8 cellular contexts compared by ENCODE assay signal in genomic region chr1:156892190-156893047, GRCh38. TPM values are rescaled to one million over a fixed set of nuclear protein-coding genes. Genes with fewer than 3 reads are reported as not detected.
A peak's percentile ranks its signal among the peaks of the same experiment; 100 is the strongest.
DNase-seq lines count a peak whose midpoint lies in the region; ATAC-seq and TF ChIP-seq lines count a peak whose summit lies in the region.

No MANE protein-coding gene starts in this region.

- 5% methylated on average over 48 of the region's 48 CpGs for WGBS in prostate gland
- WGBS in upper lobe of left lung, 2 donors, result 4 to 8% methylated on average over 42 to 48 of the region's 48 CpGs

- peaks cover 83% of the 10 kb centered on the region for H3K27me3 Mint-ChIP-seq in activated naive CD8-positive, alpha-beta T cell treated with anti-CD3 and anti-CD28 coated beads for 36 hours

- H3K9me3 Mint-ChIP-seq in activated naive CD8-positive, alpha-beta T cell treated with anti-CD3 and anti-CD28 coated beads for 36 hours, result no peaks in the 10 kb centered on the region

- no peaks in the 10 kb centered on the region for H3K36me3 ChIP-seq in prostate gland
- H3K36me3 ChIP-seq in upper lobe of left lung, result no peaks in the 10 kb centered on the region

- H3K4me3 ChIP-seq in NB4 (ENCODE audit: low read depth, low read length), result no peak overlapping the region
- peak overlapping the region in 1 of 2 donors; percentile 5 for H3K4me3 ChIP-seq in prostate gland
- H3K4me3 ChIP-seq in upper lobe of left lung, result peak overlapping the region in 3 of 4 donors; percentile 21 to 70 (median 57)

- DNase-seq in AML-193 (lab: John Stamatoyannopoulos, UW) (peak; percentile 28 to 57), NB4 (ENCODE audit: low read depth) (peak; percentile 88), SW 1271 (lab: John Stamatoyannopoulos, UW) (peak; percentile 9 to 62), Right ventricle myocardium superior (peak; percentile 96), prostate gland (ENCODE audit: low spot score) (peak; percentile 75), upper lobe of left lung (peak; percentile 91 to 98)
- DNase-seq in activated naive CD8-positive, alpha-beta T cell treated with anti-CD3 and anti-CD28 coated beads for 36 hours, result peak; percentile 90

- intact Hi-C loops in Right ventricle myocardium superior (cut with DNase I), result loop anchor here (5.0 to 10.0 kb wide), 2 partner anchors 35 to 198 kb away; no protein-coding TSS in a partner anchor
- intact Hi-C loops in prostate gland (cut with DNase I), result no loop called here

- no peak overlapping the region for H3K27ac Mint-ChIP-seq in activated naive CD8-positive, alpha-beta T cell treated with anti-CD3 and anti-CD28 coated beads for 36 hours

- peaks cover 9% of the 10 kb centered on the region for H3K4me1 Mint-ChIP-seq in activated naive CD8-positive, alpha-beta T cell treated with anti-CD3 and anti-CD28 coated beads for 36 hours

- H3K27me3 ChIP-seq in prostate gland (replicated peaks; ENCODE audit: insufficient read depth), result peaks cover 2% of the 10 kb centered on the region
- peaks cover 0 to 16% (median 6%) of the 10 kb centered on the region in 4 donors for H3K27me3 ChIP-seq in upper lobe of left lung

- H3K4me3 Mint-ChIP-seq in activated naive CD8-positive, alpha-beta T cell treated with anti-CD3 and anti-CD28 coated beads for 36 hours, result peak overlapping the region; percentile 50

- H3K27ac ChIP-seq in prostate gland (peak overlapping the region; percentile 64 to 75), upper lobe of left lung (peak overlapping the region; percentile 87 to 93 (median 91))

- TF ChIP-seq EP300 in upper lobe of left lung (IDR thresholded peaks at IDR 0.05), result no peak

- H3K4me1 ChIP-seq in prostate gland (replicated peaks) (peaks cover 3% of the 10 kb centered on the region), upper lobe of left lung (peaks cover 24 to 54% (median 35%) of the 10 kb centered on the region in 4 donors)

- ATAC-seq in GM21381 (IDR thresholded peaks at IDR 0.05; ENCODE audit: unreplicated experiment), result peak; percentile 71
- ATAC-seq in Right ventricle myocardium superior (ENCODE audit: poor library complexity), result peak; percentile 90
- peak; percentile 90 to 94 for ATAC-seq in upper lobe of left lung (ENCODE audit: low FRiP score in 2 of 2)

- TF ChIP-seq POLR2A in NB4 (IDR thresholded peaks at IDR 0.05; ENCODE audit: extremely low read depth, insufficient read length) (no peak), prostate gland (IDR thresholded peaks at IDR 0.05) (no peak), upper lobe of left lung (IDR thresholded peaks at IDR 0.05) (no peak)

- no peaks in the 10 kb centered on the region for H3K36me3 Mint-ChIP-seq in activated naive CD8-positive, alpha-beta T cell treated with anti-CD3 and anti-CD28 coated beads for 36 hours

- H3K9me3 ChIP-seq in prostate gland (no peaks in the 10 kb centered on the region), upper lobe of left lung (no peaks in the 10 kb centered on the region)

- peak; percentile 74 for TF ChIP-seq CTCF in NB4 (IDR thresholded peaks at IDR 0.05; ENCODE audit: low read depth, low read length)
- peak; percentile 15 to 84 (median 76) for TF ChIP-seq CTCF in prostate gland (IDR thresholded peaks at IDR 0.05)
- peak; percentile 72 to 89 (median 85) for TF ChIP-seq CTCF in upper lobe of left lung (IDR thresholded peaks at IDR 0.05)

RNA-seq across cellular contexts. Expression of gene PEAR1, which starts 1.1 kb away (rescaled TPM):
- not detected for total RNA-seq in activated naive CD8-positive, alpha-beta T cell treated with anti-CD3 and anti-CD28 coated beads for 36 hours
- total RNA-seq in Right ventricle myocardium superior, result 6.7 TPM
- 10 to 100 TPM in 1 of 2 donors, 1 to 10 TPM in 1; 3.6 to 20.0 TPM for total RNA-seq in prostate gland
- 10 to 100 TPM in 4 of 6 donors, 1 to 10 TPM in 2; 8.4 to 33.5 (median 13.7) TPM for total RNA-seq in upper lobe of left lung

RNA-seq across cellular contexts. Expression of gene LRRC71, which starts 28.0 kb away (rescaled TPM):
- not detected for total RNA-seq in activated naive CD8-positive, alpha-beta T cell treated with anti-CD3 and anti-CD28 coated beads for 36 hours
- total RNA-seq in Right ventricle myocardium superior (not detected), prostate gland (1 to 10 TPM in 1 of 2 donors, not detected in 1; 3.7 TPM), upper lobe of left lung (10 to 100 TPM in 1 of 6 donors, 1 to 10 TPM in 4, under 1 TPM in 1; 0.49 to 13.9 (median 6.3) TPM)

RNA-seq across cellular contexts. Expression of gene NTRK1, which starts 31.8 kb away (rescaled TPM):
- total RNA-seq in activated naive CD8-positive, alpha-beta T cell treated with anti-CD3 and anti-CD28 coated beads for 36 hours, result 1 to 10 TPM; 3.4 to 4.0 TPM
- total RNA-seq in Right ventricle myocardium superior (2.5 TPM), prostate gland (10 to 100 TPM in 1 of 2 donors, under 1 TPM in 1; 0.59 to 31.4 TPM), upper lobe of left lung (1 to 10 TPM in 3 of 6 donors, under 1 TPM in 1, not detected in 2; 0.30 to 1.4 (median 1.2) TPM)

RNA-seq across cellular contexts. Expression of gene INSRR, which starts 33.5 kb away (rescaled TPM):
- total RNA-seq in activated naive CD8-positive, alpha-beta T cell treated with anti-CD3 and anti-CD28 coated beads for 36 hours, result under 1 TPM; 0.12 to 0.20 TPM
- 0.40 TPM for total RNA-seq in Right ventricle myocardium superior
- total RNA-seq in prostate gland, result 1 to 10 TPM in 1 of 2 donors, under 1 TPM in 1; 0.18 to 3.0 TPM
- total RNA-seq in upper lobe of left lung, result under 1 TPM in 2 of 6 donors, not detected in 4; 0.03 to 0.22 TPM

Comparison
In these comparisons a context has a peak if more than half of its experiments do, and no peak if none do; other contexts are left out.
1. DNase-seq: peak in every context shown above with its lines; median percentile 96 in Right ventricle myocardium superior; 94 in upper lobe of left lung; 90 in activated naive CD8-positive, alpha-beta T cell treated with anti-CD3 and anti-CD28 coated beads for 36 hours; 88 in NB4; 75 in prostate gland; 42 in AML-193; 36 in SW 1271.